Comparison of ENCODE assay signal across 8 cellular contexts in the genomic region with DNA sequence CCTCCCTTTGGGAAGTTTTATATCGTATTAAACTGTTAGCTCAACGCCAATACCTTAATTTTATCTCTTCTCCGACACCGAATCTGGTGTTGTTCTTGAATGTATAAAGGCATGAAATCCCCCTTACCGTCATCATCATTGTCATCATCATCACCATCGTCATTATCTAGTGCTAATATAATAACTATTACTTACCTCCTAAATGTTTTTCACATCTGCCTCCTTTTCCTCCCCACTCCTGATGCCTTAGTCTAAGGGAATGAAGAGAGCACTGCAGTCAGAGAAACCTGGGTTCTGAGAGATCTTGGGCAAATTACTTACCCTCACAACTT. TPM values are rescaled to one million over a fixed set of nuclear protein-coding genes. Genes with fewer than 3 reads are reported as not detected.
A peak's percentile ranks its signal among the peaks of the same experiment; 100 is the strongest.
DNase-seq lines count a peak whose midpoint lies in the region; ATAC-seq and TF ChIP-seq lines count a peak whose summit lies in the region.

No MANE protein-coding gene starts in this region.

- no peaks in the 10 kb centered on the region for H3K9me3 ChIP-seq in NT2/D1 (ENCODE audit: insufficient read depth, low read length)
- H3K9me3 ChIP-seq in esophagus squamous epithelium, result no peaks in the 10 kb centered on the region
- no peaks in the 10 kb centered on the region for H3K9me3 ChIP-seq in sigmoid colon

- H3K27me3 ChIP-seq in NT2/D1 (ENCODE audit: insufficient read depth, insufficient read length) (peaks cover 18% of the 10 kb centered on the region), esophagus squamous epithelium (no peaks in the 10 kb centered on the region), sigmoid colon (no peaks in the 10 kb centered on the region)

- no peak for TF ChIP-seq EP300 in sigmoid colon (IDR thresholded peaks at IDR 0.05)

- intact Hi-C loops in esophagus squamous epithelium (cut with DNase I), result no loop called here
- intact Hi-C loops in sigmoid colon (cut with DNase I), result loop anchor here (1.0 to 5.0 kb wide), 4 partner anchors 43 to 1409 kb away; a partner anchor contains a TSS

- H3K27ac ChIP-seq in esophagus squamous epithelium, result peak overlapping the region; percentile 59 to 94 (median 88)
- H3K27ac ChIP-seq in sigmoid colon, result peak overlapping the region; percentile 73 to 90 (median 79)

- TF ChIP-seq CTCF in esophagus squamous epithelium (IDR thresholded peaks at IDR 0.05) (no peak), sigmoid colon (IDR thresholded peaks at IDR 0.05) (no peak)

- peak overlapping the region; percentile 6 for H3K4me3 ChIP-seq in NT2/D1 (ENCODE audit: insufficient read length, low read depth)
- H3K4me3 ChIP-seq in esophagus squamous epithelium, result peak overlapping the region; percentile 19 to 99 (median 75)
- H3K4me3 ChIP-seq in sigmoid colon, result peak overlapping the region; percentile 34 to 100 (median 77)

- H3K36me3 ChIP-seq in NT2/D1 (ENCODE audit: insufficient read depth, insufficient read length, low read length) (peaks cover 23% of the 10 kb centered on the region), esophagus squamous epithelium (peaks cover 3 to 19% (median 5%) of the 10 kb centered on the region in 3 donors), sigmoid colon (peaks cover 0 to 14% (median 0%) of the 10 kb centered on the region in 4 donors)

- DNase-seq in NCI-H1694 treated with DMSO at 0.1 percent for 48 hours (lab: John Stamatoyannopoulos, UW) (peak; percentile 46), NCI-H1694 (lab: John Stamatoyannopoulos, UW) (no peak), NT2/D1 (ENCODE audit: low read depth, low spot score) (no peak), esophagus squamous epithelium (lab: John Stamatoyannopoulos, UW) (no peak), sigmoid colon (no peak), amniotic stem cell (lab: John Stamatoyannopoulos, UW) (no peak)

- TF ChIP-seq POLR2A in esophagus squamous epithelium (IDR thresholded peaks at IDR 0.05), result no peak
- no peak for TF ChIP-seq POLR2A in sigmoid colon (IDR thresholded peaks at IDR 0.05)

- WGBS in esophagus squamous epithelium, 2 donors, result 2 to 3% methylated on average over 6 of the region's 6 CpGs
- 4 to 6% methylated on average over 6 of the region's 6 CpGs for WGBS in sigmoid colon, 2 donors

- H3K9ac ChIP-seq in NT2/D1 (ENCODE audit: insufficient read length, low read depth), result no peak overlapping the region

- ATAC-seq in HG03025 (IDR thresholded peaks at IDR 0.05; ENCODE audit: low FRiP score, unreplicated experiment) (no peak), GM21390 (IDR thresholded peaks at IDR 0.05; ENCODE audit: unreplicated experiment) (no peak)

- H3K4me1 ChIP-seq in NT2/D1 (ENCODE audit: insufficient read depth, insufficient read length) (peaks cover 3% of the 10 kb centered on the region), esophagus squamous epithelium (peaks cover 25 to 66% (median 34%) of the 10 kb centered on the region in 3 donors), sigmoid colon (peaks cover 3 to 38% (median 37%) of the 10 kb centered on the region in 4 donors)

RNA-seq across cellular contexts. Expression of a gene that starts 0.7 kb away (rescaled TPM):
- total RNA-seq in esophagus squamous epithelium (1 to 10 TPM; 3.9 to 8.4 (median 7.0) TPM), sigmoid colon (1 to 10 TPM; 4.6 to 8.2 (median 6.3) TPM)
- 1 to 10 TPM; 2.1 to 5.1 (median 2.4) TPM for polyA plus RNA-seq in sigmoid colon

RNA-seq across cellular contexts. Expression of a gene that starts 28.1 kb away (rescaled TPM):
- 10 to 100 TPM; 11.9 to 20.0 (median 12.6) TPM for total RNA-seq in esophagus squamous epithelium
- total RNA-seq in sigmoid colon, result 10 to 100 TPM in 2 of 4 donors, 1 to 10 TPM in 2; 7.8 to 23.5 (median 10.7) TPM
- polyA plus RNA-seq in sigmoid colon, result 10 to 100 TPM; 14.8 to 71.3 (median 19.8) TPM

RNA-seq across cellular contexts. Expression of a gene that starts 43.2 kb away (rescaled TPM):
- total RNA-seq in esophagus squamous epithelium, result 10 to 100 TPM; 10.6 to 28.1 (median 24.0) TPM
- 10 to 100 TPM in 1 of 4 donors, 1 to 10 TPM in 3; 2.4 to 18.3 (median 6.6) TPM for total RNA-seq in sigmoid colon
- polyA plus RNA-seq in sigmoid colon, result 10 to 100 TPM; 14.4 to 19.2 (median 16.6) TPM

RNA-seq across cellular contexts. Expression of a gene that starts 43.3 kb away (rescaled TPM):
- total RNA-seq in esophagus squamous epithelium (1 to 10 TPM in 3 of 4 donors, under 1 TPM in 1; 0.35 to 6.1 (median 2.8) TPM), sigmoid colon (10 to 100 TPM in 1 of 4 donors, 1 to 10 TPM in 3; 1.4 to 10.2 (median 4.3) TPM)
- 1 to 10 TPM in 1 of 3 donors, under 1 TPM in 2; 0.44 to 1.4 (median 0.60) TPM for polyA plus RNA-seq in sigmoid colon

Comparison
In these comparisons a context has a peak if more than half of its experiments do, and no peak if none do; other contexts are left out.
1. H3K4me3 ChIP-seq: peak in every context shown above with its lines; median percentile 77 in sigmoid colon; 75 in esophagus squamous epithelium; 6 in NT2/D1.